In genomic region chr3:124952456-124952855, GRCh38 we compare ENCODE assay signal across 1 cellular context.
A peak's percentile ranks its signal among the peaks of the same experiment; 100 is the strongest.
TF ChIP-seq lines count a peak whose summit lies in the region.

No MANE protein-coding gene starts in this region.

TF ChIP-seq in HepG2, 621 proteins besides CTCF, POLR2A, EP300 and RAD21:
- TF ChIP-seq PAXIP1 (CRISPR knock-in tag; conservative IDR thresholded peaks at IDR 0.05) (no peak), MAF1 (CRISPR knock-in tag; IDR thresholded peaks at IDR 0.05; ENCODE audit: borderline replicate concordance) (no peak), NCOR1 (IDR thresholded peaks at IDR 0.05; ENCODE audit: borderline replicate concordance, low read length) (0 out of 2 replicates have a peak, but pooled peaks have one; percentile 15), ZBTB26 (CRISPR knock-in tag; IDR thresholded peaks at IDR 0.05; ENCODE audit: borderline replicate concordance) (no peak), MED13 (CRISPR knock-in tag; IDR thresholded peaks at IDR 0.05) (no peak), RELA (CRISPR knock-in tag; IDR thresholded peaks at IDR 0.05) (no peak), KMT2B (CRISPR knock-in tag; IDR thresholded peaks at IDR 0.05) (no peak), ZNF317 (CRISPR knock-in tag; IDR thresholded peaks at IDR 0.05) (0 out of 2 replicates have a peak, but pooled peaks have one; percentile 48), ZNF577 (CRISPR knock-in tag; IDR thresholded peaks at IDR 0.05; ENCODE audit: borderline replicate concordance, low read depth) (no peak), ZNF607 (CRISPR knock-in tag; IDR thresholded peaks at IDR 0.05; ENCODE audit: borderline replicate concordance) (no peak)
